ENCODE assay signal across 8 cellular contexts in genomic region chrX:10110984-10111363, GRCh38. TPM values are rescaled to one million over a fixed set of nuclear protein-coding genes. Genes with fewer than 3 reads are reported as not detected.
DNase-seq lines count a peak whose midpoint lies in the region; ATAC-seq and TF ChIP-seq lines count a peak whose summit lies in the region.

No MANE protein-coding gene starts in this region.

- no peaks in the 10 kb centered on the region for H3K9me3 Mint-ChIP-seq in T-helper 1 cell treated with Interleukin-12 subunit alpha and Interleukin-12 subunit beta and Interleukin-4 antibody, amounts not matched to agents 30 μg/mL and 1 μg/mL, for 36 hours
- H3K9me3 Mint-ChIP-seq in central memory CD8-positive, alpha-beta T cell, result no peaks in the 10 kb centered on the region

- peak overlapping the region; percentile 77 for H3K4me3 Mint-ChIP-seq in T-helper 1 cell treated with Interleukin-12 subunit alpha and Interleukin-12 subunit beta and Interleukin-4 antibody, amounts not matched to agents 30 μg/mL and 1 μg/mL, for 36 hours
- H3K4me3 Mint-ChIP-seq in central memory CD8-positive, alpha-beta T cell, result peak overlapping the region; percentile 59

- no peak overlapping the region for H3K4me3 ChIP-seq in MG63

- TF ChIP-seq POLR2A in erythroblast (IDR thresholded peaks at IDR 0.05; ENCODE audit: low read length), result no peak

- no peaks in the 10 kb centered on the region for H3K36me3 ChIP-seq in MG63

- H3K4me1 Mint-ChIP-seq in T-helper 1 cell treated with Interleukin-12 subunit alpha and Interleukin-12 subunit beta and Interleukin-4 antibody, amounts not matched to agents 30 μg/mL and 1 μg/mL, for 36 hours (ENCODE audit: low read depth), result peaks cover 42% of the 10 kb centered on the region
- H3K4me1 Mint-ChIP-seq in central memory CD8-positive, alpha-beta T cell, result peaks cover 15% of the 10 kb centered on the region

- H3K36me3 Mint-ChIP-seq in T-helper 1 cell treated with Interleukin-12 subunit alpha and Interleukin-12 subunit beta and Interleukin-4 antibody, amounts not matched to agents 30 μg/mL and 1 μg/mL, for 36 hours (ENCODE audit: low read depth), result peaks cover 22% of the 10 kb centered on the region
- H3K36me3 Mint-ChIP-seq in central memory CD8-positive, alpha-beta T cell (ENCODE audit: insufficient read depth), result peaks cover 5% of the 10 kb centered on the region

- H3K27ac Mint-ChIP-seq in T-helper 1 cell treated with Interleukin-12 subunit alpha and Interleukin-12 subunit beta and Interleukin-4 antibody, amounts not matched to agents 30 μg/mL and 1 μg/mL, for 36 hours, result peak overlapping the region; percentile 92
- peak overlapping the region; percentile 88 for H3K27ac Mint-ChIP-seq in central memory CD8-positive, alpha-beta T cell (ENCODE audit: low read depth)

- H3K9me3 ChIP-seq in MG63, result no peaks in the 10 kb centered on the region

- DNase-seq in central memory CD8-positive, alpha-beta T cell (ENCODE audit: low spot score in 2 of 2), result peak in 1 of 2 donors; percentile 17
- peak; percentile 51 to 82 for DNase-seq in stimulated activated CD4-positive, alpha-beta T cell treated with anti-CD3 and anti-CD28 coated beads, Interleukin-4, amount 100 ng/mL, for 4 hours
- DNase-seq in SW480 (ENCODE audit: low spot score), result no peak
- DNase-seq in erythroblast (lab: John Stamatoyannopoulos, UW), result no peak
- DNase-seq in MG63, result no peak

- no peaks in the 10 kb centered on the region for H3K27me3 ChIP-seq in MG63

- no peaks in the 10 kb centered on the region for H3K27me3 Mint-ChIP-seq in T-helper 1 cell treated with Interleukin-12 subunit alpha and Interleukin-12 subunit beta and Interleukin-4 antibody, amounts not matched to agents 30 μg/mL and 1 μg/mL, for 36 hours (ENCODE audit: low read depth)
- no peaks in the 10 kb centered on the region for H3K27me3 Mint-ChIP-seq in central memory CD8-positive, alpha-beta T cell

- ATAC-seq in GM21529 (IDR thresholded peaks at IDR 0.05; ENCODE audit: unreplicated experiment) (peak; percentile 49), GM18858 (IDR thresholded peaks at IDR 0.05; ENCODE audit: unreplicated experiment) (no peak)
- peak; percentile 64 for ATAC-seq in central memory CD8-positive, alpha-beta T cell (replicated peaks; ENCODE audit: extremely low read depth, poor library complexity, severe bottlenecking)

RNA-seq across cellular contexts. Expression of gene CLCN4, which starts 45.8 kb away (rescaled TPM):
- 2.3 and 7.1 TPM in 2 replicates for total RNA-seq in MG63 (2014; rRNA removed; shearing (Covaris generic); ENCODE audit: low replicate concordance)

Comparison
In these comparisons a context has a peak if more than half of its experiments do, and no peak if none do; other contexts are left out.
1. DNase-seq: peak in stimulated activated CD4-positive, alpha-beta T cell treated with anti-CD3 and anti-CD28 coated beads, Interleukin-4, amount 100 ng/mL, for 4 hours (2 of 2); none in SW480 (single experiment), erythroblast (0 of 2) and MG63 (single experiment).